Comparison of ENCODE assay signal across 11 cellular contexts in genomic region chrX:64977051-64977450, GRCh38. TPM values are rescaled to one million over a fixed set of nuclear protein-coding genes. Genes with fewer than 3 reads are reported as not detected.
A peak's percentile ranks its signal among the peaks of the same experiment; 100 is the strongest.
DNase-seq lines count a peak whose midpoint lies in the region; ATAC-seq and TF ChIP-seq lines count a peak whose summit lies in the region.
"Had no signal": no experiment of that assay in that cellular context is flagged by ENCODE, and none has a peak within 500 bp of the region (broad histone marks: within the 10 kb centered on the region; RNA-seq: fewer than 3 reads in every experiment).

No MANE protein-coding gene starts in this region.

- H3K4me1 Mint-ChIP-seq in activated CD4-positive, alpha-beta T cell treated with anti-CD3 and anti-CD28 coated beads for 36 hours = peaks cover 18% of the 10 kb centered on the region
- peaks cover 16% of the 10 kb centered on the region for H3K4me1 Mint-ChIP-seq in activated CD8-positive, alpha-beta T cell treated with anti-CD3 and anti-CD28 coated beads for 36 hours (ENCODE audit: low read depth)
- peaks cover 2% of the 10 kb centered on the region for H3K4me1 Mint-ChIP-seq in progenitor cell of endocrine pancreas (ENCODE audit: low read depth)

- TF ChIP-seq POLR2A in body of pancreas (IDR thresholded peaks at IDR 0.05) = no peak

- H3K27me3 Mint-ChIP-seq in activated CD4-positive, alpha-beta T cell treated with anti-CD3 and anti-CD28 coated beads for 36 hours = no peaks in the 10 kb centered on the region
- H3K27me3 Mint-ChIP-seq in activated CD8-positive, alpha-beta T cell treated with anti-CD3 and anti-CD28 coated beads for 36 hours = no peaks in the 10 kb centered on the region
- no peaks in the 10 kb centered on the region for H3K27me3 Mint-ChIP-seq in progenitor cell of endocrine pancreas

- H3K4me1 ChIP-seq in hepatocyte (ENCODE audit: insufficient read depth) (no peaks in the 10 kb centered on the region), body of pancreas (peaks cover 5% of the 10 kb centered on the region)
- H3K4me1 ChIP-seq: gastrocnemius medialis had no signal

- WGBS in hepatocyte (ENCODE audit: low lambda C conversion rate, missing lambda C conversion rate) = 64% methylated on average over 2 of the region's 2 CpGs
- WGBS in body of pancreas, 2 donors = 55 to 56% methylated on average over 2 of the region's 2 CpGs

- peak overlapping the region; percentile 94 for H3K4me3 Mint-ChIP-seq in activated CD4-positive, alpha-beta T cell treated with anti-CD3 and anti-CD28 coated beads for 36 hours
- H3K4me3 Mint-ChIP-seq in activated CD8-positive, alpha-beta T cell treated with anti-CD3 and anti-CD28 coated beads for 36 hours = peak overlapping the region; percentile 92
- peak overlapping the region; percentile 90 for H3K4me3 Mint-ChIP-seq in progenitor cell of endocrine pancreas (ENCODE audit: low read depth)

- H3K79me2 ChIP-seq in hepatocyte = peaks cover 21% of the 10 kb centered on the region

- peaks cover 2% of the 10 kb centered on the region for H3K36me3 Mint-ChIP-seq in activated CD4-positive, alpha-beta T cell treated with anti-CD3 and anti-CD28 coated beads for 36 hours (ENCODE audit: low read depth)
- peaks cover 2% of the 10 kb centered on the region for H3K36me3 Mint-ChIP-seq in activated CD8-positive, alpha-beta T cell treated with anti-CD3 and anti-CD28 coated beads for 36 hours (ENCODE audit: low read depth)
- H3K36me3 Mint-ChIP-seq in progenitor cell of endocrine pancreas (ENCODE audit: insufficient read depth) = peaks cover 20% of the 10 kb centered on the region

- peak overlapping the region; percentile 76 for H3K4me2 ChIP-seq in hepatocyte

- H3K27ac ChIP-seq in hepatocyte (no peak overlapping the region), body of pancreas (no peak overlapping the region)
- H3K27ac ChIP-seq: gastrocnemius medialis, thyroid gland had no signal

- no peaks in the 10 kb centered on the region for H3K9me3 ChIP-seq in hepatocyte (ENCODE audit: low read depth)
- no peaks in the 10 kb centered on the region for H3K9me3 ChIP-seq in body of pancreas
- H3K9me3 ChIP-seq: thyroid gland had no signal

- no peaks in the 10 kb centered on the region for H3K9me3 Mint-ChIP-seq in activated CD4-positive, alpha-beta T cell treated with anti-CD3 and anti-CD28 coated beads for 36 hours (ENCODE audit: low read depth)
- H3K9me3 Mint-ChIP-seq in activated CD8-positive, alpha-beta T cell treated with anti-CD3 and anti-CD28 coated beads for 36 hours = peaks cover 2% of the 10 kb centered on the region
- peaks cover 21% of the 10 kb centered on the region for H3K9me3 Mint-ChIP-seq in progenitor cell of endocrine pancreas (ENCODE audit: low read depth)

- H3K9me2 ChIP-seq in hepatocyte (replicated peaks; ENCODE audit: insufficient read depth) = no peaks in the 10 kb centered on the region

- H3K36me3 ChIP-seq in hepatocyte (replicated peaks; ENCODE audit: insufficient read depth, low read depth) (peaks cover 3% of the 10 kb centered on the region), body of pancreas (replicated peaks in 1 of 2; ENCODE audit: insufficient read depth in 1 of 2, low read depth in 2 of 2) (no peaks in the 10 kb centered on the region)
- H3K36me3 ChIP-seq: gastrocnemius medialis, thyroid gland had no signal

- no peak for ATAC-seq in activated CD4-positive, alpha-beta T cell treated with anti-CD3 and anti-CD28 coated beads for 36 hours
- no peak for ATAC-seq in activated CD8-positive, alpha-beta T cell treated with anti-CD3 and anti-CD28 coated beads for 36 hours
- ATAC-seq in body of pancreas (no peak), HG02840 (IDR thresholded peaks at IDR 0.05; ENCODE audit: low FRiP score, unreplicated experiment) (no peak), GM21423 (IDR thresholded peaks at IDR 0.05; ENCODE audit: unreplicated experiment) (no peak)

- H2AFZ ChIP-seq in hepatocyte = no peak overlapping the region

- no peak for TF ChIP-seq CTCF in activated CD8-positive, alpha-beta T cell treated with anti-CD3 and anti-CD28 coated beads for 36 hours (IDR thresholded peaks at IDR 0.05)
- TF ChIP-seq CTCF in hepatocyte (IDR thresholded peaks at IDR 0.05; ENCODE audit: poor library complexity) = no peak
- no peak for TF ChIP-seq CTCF in progenitor cell of endocrine pancreas (IDR thresholded peaks at IDR 0.05; ENCODE audit: unreplicated experiment)
- TF ChIP-seq CTCF in body of pancreas (IDR thresholded peaks at IDR 0.05) = no peak

- DNase-seq in activated CD4-positive, alpha-beta T cell treated with anti-CD3 and anti-CD28 coated beads for 36 hours = no peak
- no peak for DNase-seq in activated CD4-positive, alpha-beta T cell treated with anti-CD3 and anti-CD28 coated beads for 4 hours
- DNase-seq in activated CD8-positive, alpha-beta T cell treated with anti-CD3 and anti-CD28 coated beads for 36 hours = no peak
- DNase-seq in hepatocyte (ENCODE audit: low spot score) = no peak
- no peak for DNase-seq in progenitor cell of endocrine pancreas (ENCODE audit: low spot score, unreplicated experiment)
- no peak for DNase-seq in body of pancreas

- H3K4me3 ChIP-seq in hepatocyte (no peak overlapping the region), body of pancreas (no peak overlapping the region)

- intact Hi-C loops in activated CD4-positive, alpha-beta T cell treated with anti-CD3 and anti-CD28 coated beads for 36 hours (cut with DNase I, micrococcal nuclease) = loop anchor here (5.0 to 10.0 kb wide), 2 partner anchors 580 to 582 kb away; partner anchors contain the start of gene MTMR8 (in 2 of the 2)
- intact Hi-C loops in activated CD8-positive, alpha-beta T cell treated with anti-CD3 and anti-CD28 coated beads for 36 hours (cut with micrococcal nuclease) = loop anchor here (10.0 kb wide), 1 partner anchor 58 kb away; the partner anchor contains the start of gene ZC3H12B
- intact Hi-C loops in body of pancreas (cut with DNase I) = no loop called here

- CTCF ChIA-PET in activated CD4-positive, alpha-beta T cell treated with anti-CD3 and anti-CD28 coated beads for 36 hours (lab: Charles Lee) = interaction anchor here (0.8 kb wide), 1 partner anchor 8 kb away, joined by 3 read pairs; no protein-coding TSS in a partner anchor
- CTCF ChIA-PET in activated CD8-positive, alpha-beta T cell treated with anti-CD3 and anti-CD28 coated beads for 36 hours (lab: Charles Lee) = no interaction called here

- H3K27ac Mint-ChIP-seq in activated CD4-positive, alpha-beta T cell treated with anti-CD3 and anti-CD28 coated beads for 36 hours = no peak overlapping the region
- H3K27ac Mint-ChIP-seq in activated CD8-positive, alpha-beta T cell treated with anti-CD3 and anti-CD28 coated beads for 36 hours = no peak overlapping the region
- H3K27ac Mint-ChIP-seq in progenitor cell of endocrine pancreas = no peak overlapping the region

- POLR2A ChIA-PET in activated CD4-positive, alpha-beta T cell treated with anti-CD3 and anti-CD28 coated beads for 36 hours (lab: Charles Lee) = no interaction called here
- POLR2A ChIA-PET in activated CD8-positive, alpha-beta T cell treated with anti-CD3 and anti-CD28 coated beads for 36 hours (lab: Charles Lee) = no interaction called here

- no peaks in the 10 kb centered on the region for H4K20me1 ChIP-seq in hepatocyte (ENCODE audit: insufficient read depth, poor library complexity, severe bottlenecking)

- H3K27me3 ChIP-seq in hepatocyte = no peaks in the 10 kb centered on the region
- no peaks in the 10 kb centered on the region for H3K27me3 ChIP-seq in body of pancreas
- H3K27me3 ChIP-seq: gastrocnemius medialis, thyroid gland had no signal

RNA-seq across cellular contexts. Expression of gene ZC4H2, which starts 0.8 kb away (rescaled TPM):
- total RNA-seq in activated CD4-positive, alpha-beta T cell treated with anti-CD3 and anti-CD28 coated beads for 36 hours = 10 to 100 TPM; 14.7 to 18.8 TPM
- 10 to 100 TPM; 10.3 to 10.7 TPM for total RNA-seq in activated CD8-positive, alpha-beta T cell treated with anti-CD3 and anti-CD28 coated beads for 36 hours
- total RNA-seq in hepatocyte (10.4 and 16.6 TPM in 2 replicates), progenitor cell of endocrine pancreas (32.3 and 37.0 TPM in 2 replicates), body of pancreas (1 to 10 TPM; 4.6 to 6.2 TPM)
- 10.0 and 10.4 TPM in 2 replicates for polyA plus RNA-seq in hepatocyte
- total RNA-seq: A673 had no signal

RNA-seq across cellular contexts. Expression of gene ZC3H12B, which starts 57.6 kb away (rescaled TPM):
- under 1 TPM; 0.76 to 0.82 TPM for total RNA-seq in activated CD4-positive, alpha-beta T cell treated with anti-CD3 and anti-CD28 coated beads for 36 hours
- 1 to 10 TPM; 1.2 to 1.4 TPM for total RNA-seq in activated CD8-positive, alpha-beta T cell treated with anti-CD3 and anti-CD28 coated beads for 36 hours
- total RNA-seq in hepatocyte = 2.2 TPM in 2 replicates
- polyA plus RNA-seq in hepatocyte = 1.1 and 2.5 TPM in 2 replicates
- total RNA-seq in progenitor cell of endocrine pancreas = 8.0 and 8.2 TPM in 2 replicates
- total RNA-seq in body of pancreas = 1 to 10 TPM in 1 of 2 donors, under 1 TPM in 1; 0.78 to 1.6 TPM
- total RNA-seq: A673 had no signal
